ENCODE assay signal across 21 cellular contexts in the genomic region with DNA sequence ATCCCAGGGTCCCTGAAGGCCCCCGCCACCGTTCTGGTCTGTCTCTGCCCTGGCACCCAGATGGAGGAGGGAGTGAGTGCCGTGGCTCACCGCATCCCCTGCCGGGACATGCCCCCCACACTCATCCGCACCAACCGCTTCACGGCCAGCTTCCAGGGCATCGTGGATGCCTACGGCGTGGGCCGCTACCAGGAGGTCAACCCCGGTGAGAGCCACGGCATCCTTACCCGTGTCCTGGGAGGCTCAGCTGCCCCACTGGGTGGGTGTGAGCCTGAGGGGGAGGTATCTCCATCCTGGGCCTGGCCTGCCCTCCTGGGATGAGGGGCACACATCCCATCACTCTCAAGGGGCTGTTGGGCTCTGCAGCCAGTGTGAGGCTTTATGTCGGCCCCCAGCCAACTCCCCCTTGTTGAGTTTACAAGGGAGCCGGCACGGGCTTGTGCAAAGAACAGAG. TPM values are rescaled to one million over a fixed set of nuclear protein-coding genes. Genes with fewer than 3 reads are reported as not detected.
"Had no signal": no experiment of that assay in that cellular context is flagged by ENCODE, and none has a peak within 500 bp of the region (broad histone marks: within the 10 kb centered on the region; RNA-seq: fewer than 3 reads in every experiment).

No MANE protein-coding gene starts in this region.

- DNase-seq: activated CD4-positive, alpha-beta T cell treated with anti-CD3 and anti-CD28 coated beads for 1 hour; activated CD4-positive, alpha-beta T cell treated with anti-CD3 and anti-CD28 coated beads, Interleukin-2, amount 50 U/mL, for 1 hour; activated CD8-positive, alpha-beta memory T cell treated with anti-CD3 and anti-CD28 coated beads, Interleukin-2, amount 50 U/mL, for 4 hours; activated naive CD4-positive, alpha-beta T cell treated with Interleukin-2 at 50 U/mL for 16 hours; activated naive CD8-positive, alpha-beta T cell treated with anti-CD3 and anti-CD28 coated beads for 36 hours; activated T-cell treated with anti-CD3 and anti-CD28 coated beads, Interleukin-2, amount 50 U/mL, for 24 hours; central memory CD4-positive, alpha-beta T cell; dorsolateral prefrontal cortex; head of caudate nucleus; naive B cell; occipital lobe; stimulated activated CD4-positive, alpha-beta T cell treated with anti-CD3 and anti-CD28 coated beads, Interleukin-4, amount 100 ng/mL, for 1 hour; stimulated activated naive CD4-positive, alpha-beta T cell treated with Interleukin-2 at 50 U/mL for 16 hours; T-helper 1 cell; WERI-Rb-1 had no signal

- H3K27ac ChIP-seq: dorsolateral prefrontal cortex, esophagus muscularis mucosa, sigmoid colon, thoracic aorta, upper lobe of left lung, WERI-Rb-1 had no signal

- H3K27me3 ChIP-seq: dorsolateral prefrontal cortex, esophagus muscularis mucosa, sigmoid colon, upper lobe of left lung had no signal

- H3K36me3 ChIP-seq: WERI-Rb-1 had no signal

- H3K4me3 ChIP-seq: dorsolateral prefrontal cortex, esophagus muscularis mucosa, sigmoid colon, smooth muscle cell, thoracic aorta, upper lobe of left lung had no signal

- H3K4me2 ChIP-seq: smooth muscle cell had no signal

- H3K9me3 ChIP-seq: esophagus muscularis mucosa, sigmoid colon, thoracic aorta, upper lobe of left lung had no signal

RNA-seq across cellular contexts. Expression of gene ALDH3B1, which starts 34.8 kb away (rescaled TPM):
- total RNA-seq: activated naive CD8-positive, alpha-beta T cell treated with anti-CD3 and anti-CD28 coated beads for 36 hours had no signal
- polyA plus RNA-seq: neural cell had no signal
